ENCODE assay signal across 26 cellular contexts in the genomic region with DNA sequence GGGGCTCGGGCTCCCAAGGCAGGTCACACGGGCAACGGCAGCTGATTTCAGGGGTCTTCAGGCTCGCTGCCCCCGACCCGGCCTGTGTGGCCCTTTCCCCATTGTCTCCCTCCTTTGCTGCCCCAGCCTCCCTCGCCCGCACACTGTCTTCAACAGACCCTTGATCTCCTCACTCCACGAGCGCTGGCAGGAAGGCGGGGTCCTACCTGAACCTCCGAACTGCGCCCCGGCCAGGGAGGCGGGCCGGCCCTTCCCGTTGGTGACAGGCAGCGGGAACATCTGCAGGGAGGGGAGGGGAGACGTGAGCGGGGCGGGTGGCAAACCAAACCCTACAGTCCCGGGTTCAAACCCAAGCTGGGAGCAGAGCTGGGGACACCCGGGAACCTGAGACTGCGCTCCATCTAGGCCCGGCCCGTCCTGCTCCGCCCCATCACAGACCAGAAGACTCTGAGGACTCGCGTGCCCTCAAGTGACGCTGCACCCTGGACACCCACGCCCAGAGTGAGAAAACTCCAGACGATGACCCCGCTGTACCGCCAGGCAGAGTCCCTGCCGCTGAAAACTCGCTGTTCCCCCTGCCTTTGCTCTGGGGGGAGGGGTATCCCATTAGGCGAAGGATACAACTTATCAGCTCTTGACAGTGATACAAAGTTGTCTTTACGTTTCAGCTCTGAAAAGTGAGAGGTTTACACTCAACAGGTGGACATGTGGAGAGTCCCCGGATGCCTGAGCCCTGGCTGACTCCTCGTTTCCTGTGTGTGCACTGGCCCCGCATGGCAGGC. TPM values are rescaled to one million over a fixed set of nuclear protein-coding genes. Genes with fewer than 3 reads are reported as not detected.
DNase-seq lines count a peak whose midpoint lies in the region; ATAC-seq, FAIRE-seq and TF ChIP-seq lines count a peak whose summit lies in the region.
"Had no signal": no experiment of that assay in that cellular context is flagged by ENCODE, and none has a peak within 500 bp of the region (broad histone marks: within the 10 kb centered on the region; RNA-seq: fewer than 3 reads in every experiment).

No MANE protein-coding gene starts in this region.

- TF ChIP-seq CTCF in GM06990 (IDR thresholded peaks at IDR 0.05; ENCODE audit: insufficient read depth, low read length, poor library complexity, severe bottlenecking): no peak
- no peak for TF ChIP-seq CTCF in HEK293 (tag by site-specific recombination; IDR thresholded peaks at IDR 0.05)
- TF ChIP-seq CTCF in K562 (IDR thresholded peaks at IDR 0.05 in 2 of 3, conservative IDR thresholded peaks at IDR 0.05 in 1 of 3; ENCODE audit: insufficient read depth in 2 of 3, low read depth in 1 of 3, low read length in 3 of 3): no peak

- CTCF ChIA-PET in HEK293 (lab: Yijun Ruan, JAX) (interaction anchor here (0.6 kb wide), 1 partner anchor 26 kb away, joined by 3 read pairs; no protein-coding TSS in a partner anchor), K562 (lab: Yijun Ruan, JAX; ENCODE audit: low intra/inter-chr PET ratio) (no interaction called here)

- no peak overlapping the region for H3K14ac ChIP-seq in trophoblast cell (ENCODE audit: low read length)

- FAIRE-seq in K562 (lab: Jason Lieb, UNC): no peak

- no peak overlapping the region for H3K27ac ChIP-seq in HEK293 (ENCODE audit: extremely low read depth, low read depth, low read length)
- no peak overlapping the region for H3K27ac ChIP-seq in K562 (ENCODE audit: extremely low read depth, low read depth, low read length)
- H3K27ac ChIP-seq in trophoblast cell (ENCODE audit: low read depth, low read length): no peak overlapping the region
- H3K27ac ChIP-seq: ascending aorta, upper lobe of left lung had no signal

- no peak overlapping the region; a peak in 1 of 4 replicates for H3K9ac ChIP-seq in K562 (ENCODE audit: insufficient read depth in 1 of 2, low read depth in 2 of 2, low read length in 2 of 2)
- H3K9ac ChIP-seq in trophoblast cell (ENCODE audit: low read length): no peak overlapping the region

- in situ Hi-C loops in K562 (cut with MboI): no loop called here

- H2AK5ac ChIP-seq in trophoblast cell (ENCODE audit: low read length): no peak overlapping the region

- H3K23ac ChIP-seq in trophoblast cell (ENCODE audit: low read length): no peak overlapping the region

- H3K27me3 ChIP-seq in GM06990 (replicated peaks; ENCODE audit: control insufficient read depth, insufficient read depth, low read length) (no peaks in the 10 kb centered on the region), K562 (ENCODE audit: control insufficient read depth in 2 of 2, insufficient read depth in 2 of 2, low read length in 2 of 2) (no peaks in the 10 kb centered on the region), trophoblast cell (ENCODE audit: insufficient read depth, low read length) (no peaks in the 10 kb centered on the region)
- H3K27me3 ChIP-seq: ascending aorta, upper lobe of left lung had no signal

- no peaks in the 10 kb centered on the region; the same call in 1 of the 2 replicates for H4K20me1 ChIP-seq in K562 (replicated peaks; ENCODE audit: control insufficient read depth, insufficient read depth, low read length)

- H3K4me2 ChIP-seq in K562 (ENCODE audit: insufficient read depth, low read length) (no peak overlapping the region), trophoblast cell (ENCODE audit: low read length) (no peak overlapping the region)

- H4K12ac ChIP-seq in trophoblast cell (ENCODE audit: low read depth, low read length): no peak overlapping the region

- ATAC-seq in K562 (no peak), GM19455 (IDR thresholded peaks at IDR 0.05; ENCODE audit: unreplicated experiment) (no peak), HG03457 (IDR thresholded peaks at IDR 0.05; ENCODE audit: unreplicated experiment) (no peak), GM19397 (IDR thresholded peaks at IDR 0.05; ENCODE audit: unreplicated experiment) (no peak)
- ATAC-seq: esophagus mucosa, left colon had no signal

- H2AFZ ChIP-seq in K562 (ENCODE audit: low read depth, low read length) (no peak overlapping the region), trophoblast cell (ENCODE audit: insufficient read depth, low read length, poor library complexity) (no peak overlapping the region)

- H3K18ac ChIP-seq in trophoblast cell (ENCODE audit: low read length): peak overlapping the region; percentile 35

- peaks cover 57% of the 10 kb centered on the region for H3K79me2 ChIP-seq in K562 (ENCODE audit: control insufficient read depth, insufficient read depth, low read length)
- peaks cover 6% of the 10 kb centered on the region for H3K79me2 ChIP-seq in trophoblast cell (ENCODE audit: control insufficient read depth, insufficient read depth, low read length, poor library complexity)

- no peak for DNase-seq in GM06990 (ENCODE audit: extremely low read depth, insufficient read length)
- DNase-seq in K562 (ENCODE audit: extremely low read depth in 1 of 4, low spot score in 3 of 4): peak in 1 of 4 experiments; percentile 21
- no peak for DNase-seq in trophoblast cell
- DNase-seq: activated CD4-positive, alpha-beta T cell treated with anti-CD3 and anti-CD28 coated beads, Interleukin-2, amount 10 ng/mL, durations not matched to agents 24 days and 14 days; activated gamma-delta T cell; activated naive CD8-positive, alpha-beta T cell treated with anti-CD3 and anti-CD28 coated beads, Interleukin-2, amount 10 ng/mL, durations not matched to agents 7 days and 5 days; activated T-cell treated with anti-CD3 and anti-CD28 coated beads, Interleukin-2, amount 50 U/mL, for 24 hours; Calu3; cortex of kidney; DMS79 treated with DMSO at 0.1 percent for 48 hours; foreskin fibroblast; H7; left colon; mesendoderm; NCI-H1105; NCI-H2081; NCI-H226; occipital lobe had no signal

- no peak overlapping the region for H2BK12ac ChIP-seq in trophoblast cell (ENCODE audit: low read length)

- no peak overlapping the region for H4K91ac ChIP-seq in trophoblast cell (ENCODE audit: low read depth, low read length)

- H2BK5ac ChIP-seq in trophoblast cell (ENCODE audit: low read depth, low read length, poor library complexity): no peak overlapping the region

- H3K9me3 ChIP-seq in HEK293 (ENCODE audit: control insufficient read depth, insufficient read depth, low read depth, low read length) (no peaks in the 10 kb centered on the region), K562 (replicated peaks; ENCODE audit: control insufficient read depth, insufficient read depth, low read depth, low read length) (no peaks in the 10 kb centered on the region), trophoblast cell (ENCODE audit: insufficient read depth, low read depth, low read length) (peaks cover 6% of the 10 kb centered on the region)
- H3K9me3 ChIP-seq: ascending aorta, upper lobe of left lung had no signal

- peaks cover 44% of the 10 kb centered on the region for H3K36me3 ChIP-seq in GM06990 (ENCODE audit: control insufficient read depth, insufficient read depth, low read length)
- H3K36me3 ChIP-seq in HEK293 (ENCODE audit: control insufficient read depth in 2 of 2, insufficient read depth in 1 of 2, low read length in 2 of 2): peaks cover 20 to 82% of the 10 kb centered on the region in 2 experiments; a peak in 2 of 3 replicates
- peaks cover 90% of the 10 kb centered on the region; the same call in 2 of the 3 replicates for H3K36me3 ChIP-seq in K562 (ENCODE audit: control insufficient read depth, insufficient read depth, low read length)
- H3K36me3 ChIP-seq in trophoblast cell (ENCODE audit: control insufficient read depth in 1 of 2, insufficient read depth in 2 of 2, low read length in 2 of 2): peaks cover 84 to 85% of the 10 kb centered on the region in 2 experiments

- intact Hi-C loops in K562 (cut with micrococcal nuclease): no loop called here

- no peaks in the 10 kb centered on the region for H3K9me1 ChIP-seq in K562 (ENCODE audit: control insufficient read depth, insufficient read depth, low read length)

- H3K4me3 ChIP-seq in GM06990 (replicated peaks; ENCODE audit: low read depth, low read length) (peak overlapping the region; percentile 46), HEK293 (ENCODE audit: low read depth, low read length) (no peak overlapping the region), K562 (no peak overlapping the region), trophoblast cell (ENCODE audit: low read depth, low read length) (no peak overlapping the region)
- H3K4me3 ChIP-seq: ascending aorta, skin epidermis, upper lobe of left lung had no signal

- no peak overlapping the region for H4K8ac ChIP-seq in trophoblast cell (ENCODE audit: low read depth, low read length)

- no peak for TF ChIP-seq RAD21 in K562 (CRISPR knock-in tag; conservative IDR thresholded peaks at IDR 0.05 in 1 of 2, IDR thresholded peaks at IDR 0.05 in 1 of 2)

- WGBS in K562 (ENCODE audit: insufficient coverage, low coverage, missing lambda C conversion rate): 82% methylated on average over 15 of the region's 41 CpGs
- WGBS in trophoblast cell (ENCODE audit: extremely low coverage, insufficient coverage, insufficient read length): no CpG with 5 or more reads among the region's 41 CpGs

- TF ChIP-seq EP300 in K562 (IDR thresholded peaks at IDR 0.05; ENCODE audit: low read length): no peak

- H3K4ac ChIP-seq in trophoblast cell (ENCODE audit: low read depth, low read length): no peak overlapping the region

- H3K4me1 ChIP-seq in HEK293 (ENCODE audit: control insufficient read depth, insufficient read depth, low read length) (peaks cover 3% of the 10 kb centered on the region; the same call in 1 of the 2 replicates), K562 (replicated peaks in 1 of 2; ENCODE audit: control insufficient read depth in 2 of 2, insufficient read depth in 2 of 2, low read length in 2 of 2) (peaks cover 0 to 71% of the 10 kb centered on the region in 2 experiments; a peak in 3 of 5 replicates), trophoblast cell (ENCODE audit: control insufficient read depth in 1 of 2, insufficient read depth in 2 of 2, low read length in 2 of 2) (peaks cover 8 to 11% of the 10 kb centered on the region in 2 experiments)

- no peak overlapping the region for H2BK120ac ChIP-seq in trophoblast cell (ENCODE audit: insufficient read depth, low read length, poor library complexity)

- TF ChIP-seq POLR2A in K562 (conservative IDR thresholded peaks at IDR 0.05): no peak

- H3K79me1 ChIP-seq in trophoblast cell (ENCODE audit: low read length): peaks cover under 1% of the 10 kb centered on the region

- POLR2A ChIA-PET in HEK293 (lab: Yijun Ruan, JAX) (no interaction called here), K562 (lab: Yijun Ruan, JAX) (no interaction called here)

- BruUV-seq in K562 (replicated peaks; lab: Mats Ljungman, UMichigan): no TSS peak

RNA-seq across cellular contexts. Expression of a gene that starts 6.1 kb away (rescaled TPM):
- total RNA-seq in K562 (2011; cell fraction: chromatin; rRNA removed; ENCODE audit: low replicate concordance): 46.3 and 93.5 TPM in 2 replicates
- 72.8 and 74.5 TPM in 2 replicates for total RNA-seq in K562 (2011; cell fraction: nucleolus; rRNA removed)
- total RNA-seq in K562 (2011; cell fraction: nucleoplasm; rRNA removed): 46.6 and 55.9 TPM in 2 replicates
- total RNA-seq in K562 (2014; rRNA removed) (201 and 273 TPM in 2 replicates), K562 (2014; rRNA removed; fragmentation: Illumina TruSeq; extraction: Trizol) (34.6 and 36.1 TPM in 2 replicates), K562 (2015; rRNA removed; fragmentation: Illumina TruSeq; extraction: Trizol) (84.0 and 96.5 TPM in 2 replicates), K562 (2021) (229 and 259 TPM in 2 replicates)
- polyA plus RNA-seq in K562 (2011; rRNA removed) (61.7 and 62.0 TPM in 2 replicates), K562 (2014; fragmentation: Illumina TruSeq; extraction: Trizol) (84.9 and 128 TPM in 2 replicates), K562 (2014; fragmentation: Nextera tagmentation; extraction: Ambion mirVana) (1 to 10 TPM; 5.6 to 5.7 TPM), K562 (2014; rRNA removed) (171 and 173 TPM in 2 replicates)
- 76.1 and 277 TPM in 2 replicates for polyA plus RNA-seq in K562 (2011; cell fraction: cytosol; rRNA removed)
- 97.7 and 198 TPM in 2 replicates for polyA plus RNA-seq in K562 (2011; cell fraction: nucleus; rRNA removed)
- 117 and 145 TPM in 2 replicates for polyA plus RNA-seq in K562 (2012)
- polyA minus RNA-seq in K562 (2011; rRNA and poly(A)+ RNA removed): 17.3 and 29.0 TPM in 2 replicates
- polyA minus RNA-seq in K562 (2011; cell fraction: cytosol; rRNA and poly(A)+ RNA removed): 92.9 and 128 TPM in 2 replicates
- 30.5 and 31.8 TPM in 2 replicates for polyA minus RNA-seq in K562 (2011; cell fraction: nucleus; rRNA and poly(A)+ RNA removed)
- 148 and 149 TPM in 2 replicates for polyA plus RNA-seq in trophoblast cell (2013)

RNA-seq across cellular contexts. Expression of a gene that starts 41.1 kb away (rescaled TPM):
- total RNA-seq in K562 (2011; cell fraction: chromatin; rRNA removed; ENCODE audit: low replicate concordance): 49.4 and 136 TPM in 2 replicates
- 110 and 114 TPM in 2 replicates for total RNA-seq in K562 (2011; cell fraction: nucleolus; rRNA removed)
- total RNA-seq in K562 (2011; cell fraction: nucleoplasm; rRNA removed): 78.5 and 82.1 TPM in 2 replicates
- total RNA-seq in K562 (2014; rRNA removed) (203 and 259 TPM in 2 replicates), K562 (2014; rRNA removed; fragmentation: Illumina TruSeq; extraction: Trizol) (62.7 and 65.9 TPM in 2 replicates), K562 (2015; rRNA removed; fragmentation: Illumina TruSeq; extraction: Trizol) (94.2 and 104 TPM in 2 replicates), K562 (2021) (355 and 411 TPM in 2 replicates)
- polyA plus RNA-seq in K562 (2011; rRNA removed) (390 and 494 TPM in 2 replicates), K562 (2014; fragmentation: Illumina TruSeq; extraction: Trizol) (57.6 and 122 TPM in 2 replicates), K562 (2014; fragmentation: Nextera tagmentation; extraction: Ambion mirVana) (100 to 1,000 TPM; 225 to 394 TPM), K562 (2014; rRNA removed) (329 and 366 TPM in 2 replicates)
- 245 and 412 TPM in 2 replicates for polyA plus RNA-seq in K562 (2011; cell fraction: cytosol; rRNA removed)
- 128 and 175 TPM in 2 replicates for polyA plus RNA-seq in K562 (2011; cell fraction: nucleus; rRNA removed)
- 203 and 322 TPM in 2 replicates for polyA plus RNA-seq in K562 (2012)
- 24.6 and 35.3 TPM in 2 replicates for polyA minus RNA-seq in K562 (2011; rRNA and poly(A)+ RNA removed)
- 35.2 and 46.2 TPM in 2 replicates for polyA minus RNA-seq in K562 (2011; cell fraction: cytosol; rRNA and poly(A)+ RNA removed)
- polyA minus RNA-seq in K562 (2011; cell fraction: nucleus; rRNA and poly(A)+ RNA removed): 26.8 and 31.8 TPM in 2 replicates
- 125 and 128 TPM in 2 replicates for polyA plus RNA-seq in trophoblast cell (2013)

RNA-seq across cellular contexts. Expression of a gene that starts 53.7 kb away (rescaled TPM):
- 89.8 and 204 TPM in 2 replicates for total RNA-seq in K562 (2011; cell fraction: chromatin; rRNA removed; ENCODE audit: low replicate concordance)
- total RNA-seq in K562 (2011; cell fraction: nucleolus; rRNA removed): 153 TPM in 2 replicates
- total RNA-seq in K562 (2011; cell fraction: nucleoplasm; rRNA removed): 99.7 and 106 TPM in 2 replicates
- total RNA-seq in K562 (2014; rRNA removed) (135 and 157 TPM in 2 replicates), K562 (2014; rRNA removed; fragmentation: Illumina TruSeq; extraction: Trizol) (11.4 and 12.6 TPM in 2 replicates), K562 (2015; rRNA removed; fragmentation: Illumina TruSeq; extraction: Trizol) (51.9 and 62.9 TPM in 2 replicates), K562 (2021) (114 and 137 TPM in 2 replicates)
- polyA plus RNA-seq in K562 (2011; rRNA removed) (30.9 and 37.9 TPM in 2 replicates), K562 (2014; fragmentation: Illumina TruSeq; extraction: Trizol) (7.7 and 39.8 TPM in 2 replicates), K562 (2014; fragmentation: Nextera tagmentation; extraction: Ambion mirVana) (under 1 TPM; 0.24 to 0.52 TPM), K562 (2014; rRNA removed) (94.4 and 103 TPM in 2 replicates)
- polyA plus RNA-seq in K562 (2011; cell fraction: cytosol; rRNA removed): 58.0 and 173 TPM in 2 replicates
- 66.0 and 127 TPM in 2 replicates for polyA plus RNA-seq in K562 (2011; cell fraction: nucleus; rRNA removed)
- 65.7 and 74.0 TPM in 2 replicates for polyA plus RNA-seq in K562 (2012)
- 35.8 and 69.0 TPM in 2 replicates for polyA minus RNA-seq in K562 (2011; rRNA and poly(A)+ RNA removed)
- 99.0 and 105 TPM in 2 replicates for polyA minus RNA-seq in K562 (2011; cell fraction: cytosol; rRNA and poly(A)+ RNA removed)
- polyA minus RNA-seq in K562 (2011; cell fraction: nucleus; rRNA and poly(A)+ RNA removed): 27.9 and 29.1 TPM in 2 replicates
- polyA plus RNA-seq in trophoblast cell (2013): 98.4 and 103 TPM in 2 replicates
